Comparison of ENCODE assay signal across 16 cellular contexts in genomic region chr19:1829958-1830357, GRCh38. TPM values are rescaled to one million over a fixed set of nuclear protein-coding genes. Genes with fewer than 3 reads are reported as not detected.
DNase-seq lines count a peak whose midpoint lies in the region; ATAC-seq and TF ChIP-seq lines count a peak whose summit lies in the region.
"Had no signal": no experiment of that assay in that cellular context is flagged by ENCODE, and none has a peak within 500 bp of the region (broad histone marks: within the 10 kb centered on the region; RNA-seq: fewer than 3 reads in every experiment).

No MANE protein-coding gene starts in this region.

- H4K20me1 ChIP-seq in BLaER1 = peaks cover 100% of the 10 kb centered on the region

- H3K4me1 ChIP-seq in BLaER1 = peaks cover 78% of the 10 kb centered on the region
- peaks cover 0 to 37% (median 25%) of the 10 kb centered on the region in 4 donors for H3K4me1 ChIP-seq in sigmoid colon
- H3K4me1 ChIP-seq in upper lobe of right lung = peaks cover 6% of the 10 kb centered on the region

- no peak for TF ChIP-seq POLR2A in sigmoid colon (IDR thresholded peaks at IDR 0.05)

- no peak for TF ChIP-seq EP300 in sigmoid colon (IDR thresholded peaks at IDR 0.05)

- WGBS in sigmoid colon, 2 donors = 37 to 78% methylated on average over 11 of the region's 11 CpGs

- no peak overlapping the region for H3K4me3 ChIP-seq in BLaER1
- H3K4me3 ChIP-seq in LNCaP clone FGC (ENCODE audit: low read depth, low read length) = no peak overlapping the region
- no peak overlapping the region for H3K4me3 ChIP-seq in sigmoid colon
- H3K4me3 ChIP-seq in upper lobe of right lung = no peak overlapping the region
- H3K4me3 ChIP-seq: A549, GM23338 had no signal

- DNase-seq in LNCaP clone FGC (ENCODE audit: low read depth) (peak; percentile 80), left colon (no peak), sigmoid colon (no peak), retina (no peak), upper lobe of right lung (no peak), T1000 (lab: John Stamatoyannopoulos, UW) (no peak)
- DNase-seq: AML-193; Calu3; CD8-positive, alpha-beta T cell; DMS79 treated with DMSO at 0.1 percent for 48 hours; GF-D8; HCEC 1CT; IMR-90 had no signal

- peaks cover 93% of the 10 kb centered on the region for H3K36me3 ChIP-seq in BLaER1
- H3K36me3 ChIP-seq in sigmoid colon = peaks cover 8 to 33% (median 13%) of the 10 kb centered on the region in 4 donors
- peaks cover 23% of the 10 kb centered on the region for H3K36me3 ChIP-seq in upper lobe of right lung

- H3K27ac ChIP-seq in BLaER1 = no peak overlapping the region
- H3K27ac ChIP-seq in sigmoid colon = peak overlapping the region in 3 of 4 donors; percentile 19 to 61 (median 33)
- no peak overlapping the region for H3K27ac ChIP-seq in upper lobe of right lung
- H3K27ac ChIP-seq: A549 had no signal

- intact Hi-C loops in left colon (cut with DNase I, micrococcal nuclease) (no loop called here), sigmoid colon (cut with DNase I) (no loop called here), upper lobe of right lung (cut with DNase I) (no loop called here)

- H3K9me3 ChIP-seq in BLaER1 (no peaks in the 10 kb centered on the region), sigmoid colon (no peaks in the 10 kb centered on the region), upper lobe of right lung (no peaks in the 10 kb centered on the region)
- H3K9me3 ChIP-seq: A549 had no signal

- TF ChIP-seq CTCF in LNCaP clone FGC (IDR thresholded peaks at IDR 0.05; ENCODE audit: control insufficient read depth, extremely low read depth, insufficient read depth) (no peak), sigmoid colon (IDR thresholded peaks at IDR 0.05) (no peak), upper lobe of right lung (IDR thresholded peaks at IDR 0.05) (no peak)

- H3K27me3 ChIP-seq in BLaER1 (no peaks in the 10 kb centered on the region), sigmoid colon (no peaks in the 10 kb centered on the region), upper lobe of right lung (no peaks in the 10 kb centered on the region)

- H3K4me2 ChIP-seq in BLaER1 = peak overlapping the region; percentile 31
- H3K4me2 ChIP-seq: A549, GM23338 had no signal

- ATAC-seq in left colon (peak; percentile 20), upper lobe of right lung (no peak)
- ATAC-seq: A549; CD8-positive, alpha-beta T cell; GM23338 had no signal

- 0 out of 2 replicates have a peak overlapping the region, but pooled peaks have one; percentile 7 for H3K9ac ChIP-seq in BLaER1

RNA-seq across cellular contexts. Expression of gene ATP8B3, which starts 17.9 kb away (rescaled TPM):
- total RNA-seq in left colon (under 1 TPM; 0.52 to 0.84 TPM), sigmoid colon (1 to 10 TPM in 1 of 4 donors, under 1 TPM in 3; under 0.01 to 3.9 (median 0.42) TPM), upper lobe of right lung (0.64 TPM)
- polyA plus RNA-seq in sigmoid colon = under 1 TPM in 1 of 3 donors, not detected in 2; 0.96 TPM

RNA-seq across cellular contexts. Expression of gene REXO1, which starts 18.3 kb away (rescaled TPM):
- total RNA-seq in left colon = 10 to 100 TPM; 41.9 to 43.0 TPM
- total RNA-seq in sigmoid colon = 10 to 100 TPM in 2 of 4 donors, 1 to 10 TPM in 2; 8.6 to 61.8 (median 13.1) TPM
- polyA plus RNA-seq in sigmoid colon = 10 to 100 TPM in 2 of 3 donors, 1 to 10 TPM in 1; 9.0 to 34.6 (median 11.1) TPM
- total RNA-seq in upper lobe of right lung = 37.2 TPM

RNA-seq across cellular contexts. Expression of gene KLF16, which starts 33.4 kb away (rescaled TPM):
- total RNA-seq in left colon = 10 to 100 TPM; 30.6 to 35.9 TPM
- total RNA-seq in sigmoid colon = 10 to 100 TPM in 1 of 4 donors, 1 to 10 TPM in 3; 2.1 to 10.3 (median 4.4) TPM
- polyA plus RNA-seq in sigmoid colon = 10 to 100 TPM in 2 of 3 donors, 1 to 10 TPM in 1; 8.4 to 20.5 (median 12.5) TPM
- total RNA-seq in upper lobe of right lung = 28.0 TPM

RNA-seq across cellular contexts. Expression of gene ABHD17A, which starts 55.3 kb away (rescaled TPM):
- total RNA-seq in left colon (10 to 100 TPM; 61.5 to 63.5 TPM), sigmoid colon (10 to 100 TPM; 86.6 to 97.1 (median 92.7) TPM), upper lobe of right lung (76.1 TPM)
- 10 to 100 TPM; 60.7 to 76.3 (median 69.4) TPM for polyA plus RNA-seq in sigmoid colon

Comparison
In these comparisons a context has a peak if more than half of its experiments do, and no peak if none do; other contexts are left out.
1. H3K27ac ChIP-seq: peak in sigmoid colon (3 of 4); none in BLaER1 (single experiment) and upper lobe of right lung (single experiment).